ENCODE assay signal across 26 cellular contexts in the genomic region with DNA sequence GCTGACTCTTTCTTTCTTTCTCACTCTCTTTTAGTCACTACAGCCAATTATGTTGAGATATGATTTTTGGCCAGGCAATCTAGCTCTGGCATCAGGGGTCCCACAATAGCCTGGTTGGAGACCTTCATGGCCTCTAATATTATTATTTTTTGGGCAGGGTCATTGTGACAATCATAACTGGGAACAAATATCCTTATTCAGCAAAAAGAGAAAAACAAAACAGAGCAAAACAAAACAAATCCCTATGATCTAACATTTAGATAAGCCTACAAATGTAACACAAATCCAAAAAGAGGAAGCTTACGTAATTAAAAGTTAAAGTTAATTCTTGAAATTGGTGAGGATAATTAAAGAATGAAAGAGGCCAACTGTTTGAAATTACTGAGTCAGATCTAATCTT.
"Had no signal": no experiment of that assay in that cellular context is flagged by ENCODE, and none has a peak within 500 bp of the region (broad histone marks: within the 10 kb centered on the region; RNA-seq: fewer than 3 reads in every experiment).

No MANE protein-coding gene starts in this region.

- H3K36me3 ChIP-seq: left lung, lower lobe of right lung, pancreas, prostate gland, sigmoid colon, spleen, suprapubic skin, tibial nerve, uterus had no signal

- H3K27ac ChIP-seq: left lung, lower lobe of right lung, pancreas, prostate gland, sigmoid colon, spleen, suprapubic skin, tibial nerve, uterus had no signal

- FAIRE-seq: islet of Langerhans, kidney, pancreas, small intestine had no signal

- ATAC-seq: left colon; left lung; lower lobe of right lung; natural killer cell; pancreas; right cardiac atrium; stimulated activated effector memory CD8-positive, alpha-beta T cell treated with anti-CD3 and anti-CD28 coated beads, Interleukin-12 subunit alpha, Interleukin-12 subunit beta, amount 100 ng/mL, for 72 hours had no signal

- H3K9me3 ChIP-seq: left lung, lower lobe of right lung, pancreas, prostate gland, sigmoid colon, spleen, suprapubic skin, tibial nerve, uterus had no signal

- H3K27me3 ChIP-seq: left lung, pancreas, sigmoid colon, spleen, suprapubic skin, tibial nerve, uterus had no signal

- H3K4me1 ChIP-seq: left lung, lower lobe of right lung, pancreas, prostate gland, sigmoid colon, suprapubic skin, tibial nerve, uterus had no signal

- H3K4me3 ChIP-seq: left lung, lower lobe of right lung, pancreas, prostate gland, sigmoid colon, spleen, suprapubic skin, tibial nerve, uterus had no signal

- DNase-seq: immature natural killer cell; kidney; left colon; left lung; lower lobe of right lung; mammary epithelial cell; mesenchymal stem cell; naive B cell; natural killer cell; nephron progenitor cell; nucleus accumbens; pancreas; posterior cingulate gyrus; retina; right cardiac atrium; sigmoid colon; small intestine; spleen; stimulated activated CD4-positive, alpha-beta T cell treated with anti-CD3 and anti-CD28 coated beads, Interleukin-4, amount 100 ng/mL, for 24 hours; stimulated activated naive CD4-positive, alpha-beta T cell; uterus had no signal
